ENCODE assay signal across 8 cellular contexts in the genomic region with DNA sequence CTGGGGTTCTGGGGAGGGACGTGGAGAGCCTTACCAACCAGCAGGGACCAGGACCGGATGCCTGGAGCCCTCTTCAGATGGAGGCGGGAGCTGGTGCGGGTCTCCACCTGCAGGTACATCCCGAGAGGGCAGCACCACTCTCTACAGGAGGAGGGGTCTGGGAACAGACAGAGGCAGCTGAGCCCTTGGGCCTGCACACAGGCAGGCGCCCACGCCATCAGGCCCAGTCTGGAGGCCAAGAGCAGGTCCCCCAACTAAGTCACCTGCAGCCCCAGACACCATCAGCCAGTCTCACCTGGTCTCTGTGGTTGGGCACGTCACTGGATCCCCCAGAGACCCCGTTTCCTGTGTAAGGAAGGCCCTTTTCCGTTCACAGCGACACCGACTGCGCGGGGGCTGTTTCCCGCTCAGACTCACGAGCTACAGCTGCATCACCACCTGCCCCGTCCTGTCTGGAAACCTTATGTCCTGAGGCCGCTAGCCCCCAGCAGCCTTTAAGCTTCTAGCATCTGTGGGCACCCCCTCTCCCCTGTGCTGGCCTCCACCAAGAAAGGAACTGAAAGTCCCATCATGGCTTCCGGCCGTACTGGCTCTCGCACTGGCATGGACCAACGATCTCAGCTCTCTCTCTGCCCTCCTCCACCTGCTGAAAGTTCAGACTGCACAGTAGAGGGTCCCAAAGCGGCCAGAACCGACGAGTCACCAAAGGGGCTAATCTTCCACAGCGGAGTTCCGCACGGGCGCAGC. TPM values are rescaled to one million over a fixed set of nuclear protein-coding genes. Genes with fewer than 3 reads are reported as not detected.
DNase-seq lines count a peak whose midpoint lies in the region; ATAC-seq lines count a peak whose summit lies in the region.

No MANE protein-coding gene starts in this region.

- H3K4me3 ChIP-seq in iPS-20b (ENCODE audit: low read length), result peak overlapping the region; percentile 80

- H3K36me3 ChIP-seq in iPS-20b (ENCODE audit: insufficient read depth, low read depth, low read length), result peaks cover 14% of the 10 kb centered on the region

- H3K27me3 ChIP-seq in iPS-20b (ENCODE audit: insufficient read depth, low read length), result no peaks in the 10 kb centered on the region

- H3K9ac ChIP-seq in iPS-20b (ENCODE audit: low read depth, low read length), result peak overlapping the region; percentile 83; the same call in 1 of the 2 replicates

- peak; percentile 27 for DNase-seq in OCI-M1 (lab: John Stamatoyannopoulos, UW)
- peak in 3 of 4 experiments; percentile 42 to 64 (median 58) for DNase-seq in activated naive CD4-positive, alpha-beta T cell (lab: John Stamatoyannopoulos, UW)
- peak; percentile 44 to 55 for DNase-seq in stimulated activated CD4-positive, alpha-beta T cell treated with anti-CD3 and anti-CD28 coated beads, Interleukin-4, amount 100 ng/mL, for 48 hours (ENCODE audit: low read depth in 2 of 2)
- DNase-seq in ureter (ENCODE audit: low spot score), result no peak
- DNase-seq in SKM-1 (lab: John Stamatoyannopoulos, UW; ENCODE audit: unreplicated experiment), result no peak

- peak; percentile 58 for ATAC-seq in GM18498 (IDR thresholded peaks at IDR 0.05; ENCODE audit: unreplicated experiment)
- ATAC-seq in HG02642 (IDR thresholded peaks at IDR 0.05; ENCODE audit: poor library complexity, unreplicated experiment), result peak; percentile 56

- H3K4me1 ChIP-seq in iPS-20b (ENCODE audit: insufficient read depth, low read length), result peaks cover 5% of the 10 kb centered on the region; the same call in 1 of the 2 replicates

- H3K9me3 ChIP-seq in iPS-20b (ENCODE audit: insufficient read depth, low read depth, low read length), result no peaks in the 10 kb centered on the region

- H3K27ac ChIP-seq in iPS-20b (ENCODE audit: low read length), result no peak overlapping the region

RNA-seq across cellular contexts. Expression of gene CYBC1, which starts 1.2 kb away (rescaled TPM):
- 98.0 TPM for total RNA-seq in ureter

RNA-seq across cellular contexts. Expression of gene NARF, which starts 9.2 kb away (rescaled TPM):
- 48.2 TPM for total RNA-seq in ureter

RNA-seq across cellular contexts. Expression of gene OGFOD3, which starts 30.9 kb away (rescaled TPM):
- 31.9 TPM for total RNA-seq in ureter

RNA-seq across cellular contexts. Expression of gene HEXD, which starts 31.2 kb away (rescaled TPM):
- 44.5 TPM for total RNA-seq in ureter

Comparison
In these comparisons a context has a peak if more than half of its experiments do, and no peak if none do; other contexts are left out.
1. DNase-seq: peak in OCI-M1 (single experiment), activated naive CD4-positive, alpha-beta T cell (3 of 4) and stimulated activated CD4-positive, alpha-beta T cell treated with anti-CD3 and anti-CD28 coated beads, Interleukin-4, amount 100 ng/mL, for 48 hours (2 of 2); none in ureter (single experiment) and SKM-1 (single experiment).